ENCODE assay signal across 11 cellular contexts in genomic region chrX:115268421-115268820, GRCh38. TPM values are rescaled to one million over a fixed set of nuclear protein-coding genes. Genes with fewer than 3 reads are reported as not detected.
DNase-seq lines count a peak whose midpoint lies in the region; ATAC-seq and TF ChIP-seq lines count a peak whose summit lies in the region.
"Had no signal": no experiment of that assay in that cellular context is flagged by ENCODE, and none has a peak within 500 bp of the region (broad histone marks: within the 10 kb centered on the region; RNA-seq: fewer than 3 reads in every experiment).

No MANE protein-coding gene starts in this region.

- no peak overlapping the region for H2BK15ac ChIP-seq in mesenchymal stem cell (ENCODE audit: low read depth, poor library complexity, severe bottlenecking)

- H3K4me3 ChIP-seq in KMS-11 (IDR thresholded peaks at IDR 0.05; ENCODE audit: insufficient read depth, low read depth, low read length) = no peak overlapping the region
- no peak overlapping the region for H3K4me3 ChIP-seq in colonic mucosa
- H3K4me3 ChIP-seq in osteoblast (ENCODE audit: insufficient read depth, low read length) = no peak overlapping the region
- no peak overlapping the region for H3K4me3 ChIP-seq in mesenchymal stem cell (ENCODE audit: insufficient read depth in 1 of 2, low read depth in 1 of 2, low read length in 2 of 2)

- no peak overlapping the region for H2AK5ac ChIP-seq in mesenchymal stem cell (ENCODE audit: low read length, severe bottlenecking)

- no peaks in the 10 kb centered on the region for H3K27me3 ChIP-seq in KMS-11 (ENCODE audit: insufficient read depth, low read depth)
- H3K27me3 ChIP-seq in colonic mucosa = no peaks in the 10 kb centered on the region
- peaks cover 17% of the 10 kb centered on the region for H3K27me3 ChIP-seq in osteoblast (ENCODE audit: insufficient read depth, low read length)
- H3K27me3 ChIP-seq in mesenchymal stem cell (ENCODE audit: control insufficient read depth in 1 of 2, insufficient read depth in 1 of 2, low read length in 2 of 2) = peaks cover 0 to 8% of the 10 kb centered on the region in 2 experiments

- H3K36me3 ChIP-seq in KMS-11 (ENCODE audit: insufficient read depth) (no peaks in the 10 kb centered on the region), colonic mucosa (no peaks in the 10 kb centered on the region), osteoblast (ENCODE audit: insufficient read depth, low read length) (no peaks in the 10 kb centered on the region), mesenchymal stem cell (ENCODE audit: control insufficient read depth in 1 of 2, insufficient read depth in 2 of 2, low read depth in 1 of 2, low read length in 2 of 2) (no peaks in the 10 kb centered on the region)

- H2BK120ac ChIP-seq in mesenchymal stem cell (ENCODE audit: low read depth, low read length) = no peak overlapping the region

- DNase-seq in NCI-H1417 (lab: John Stamatoyannopoulos, UW) (peak in 2 of 3 experiments; percentile 9 to 21), NCI-H1417 treated with DMSO at 0.1 percent for 48 hours (lab: John Stamatoyannopoulos, UW) (no peak), colonic mucosa (no peak), osteoblast (ENCODE audit: insufficient read length, low spot score, missing footprints) (no peak), mesenchymal stem cell (no peak), NOMO-1 (lab: John Stamatoyannopoulos, UW; ENCODE audit: unreplicated experiment in 2 of 2) (no peak)
- DNase-seq: activated T-cell treated with anti-CD3 and anti-CD28 coated beads, Interleukin-2, amount 50 U/mL, for 48 hours; effector CD8-positive, alpha-beta T cell had no signal

- H3K27ac ChIP-seq in KMS-11 (no peak overlapping the region), colonic mucosa (no peak overlapping the region), osteoblast (ENCODE audit: low read depth, low read length) (no peak overlapping the region), mesenchymal stem cell (ENCODE audit: low read length, poor library complexity, severe bottlenecking) (no peak overlapping the region)

- H3K18ac ChIP-seq in mesenchymal stem cell (ENCODE audit: low read depth in 1 of 2, low read length in 2 of 2) = no peak overlapping the region

- H3K4me2 ChIP-seq in KMS-11 = no peak overlapping the region
- no peak overlapping the region for H3K4me2 ChIP-seq in osteoblast (ENCODE audit: insufficient read depth, low read length)
- no peak overlapping the region for H3K4me2 ChIP-seq in mesenchymal stem cell (ENCODE audit: low read length, poor library complexity, severe bottlenecking)

- H3K4ac ChIP-seq in mesenchymal stem cell (ENCODE audit: low read depth in 1 of 2, low read length in 2 of 2) = no peak overlapping the region

- no peak overlapping the region for H3K14ac ChIP-seq in mesenchymal stem cell (ENCODE audit: low read length in 2 of 2)

- H3K9ac ChIP-seq in KMS-11 = no peak overlapping the region
- H3K9ac ChIP-seq in colonic mucosa (ENCODE audit: low read depth in 2 of 2, low read length in 2 of 2) = no peak overlapping the region
- no peak overlapping the region for H3K9ac ChIP-seq in mesenchymal stem cell (ENCODE audit: low read length)

- H3K79me2 ChIP-seq in KMS-11 (ENCODE audit: insufficient read depth, low read depth) = no peaks in the 10 kb centered on the region
- no peaks in the 10 kb centered on the region for H3K79me2 ChIP-seq in osteoblast (ENCODE audit: insufficient read depth, low read length)

- no peak for ATAC-seq in HG03521 (IDR thresholded peaks at IDR 0.05; ENCODE audit: unreplicated experiment)

- 0 out of 2 replicates have a peak, but pooled peaks have one; percentile 25 for TF ChIP-seq CTCF in KMS-11 (conservative IDR thresholded peaks at IDR 0.05; ENCODE audit: low read depth, low read length)
- peak; percentile 21 for TF ChIP-seq CTCF in colonic mucosa (IDR thresholded peaks at IDR 0.05)
- TF ChIP-seq CTCF in osteoblast (IDR thresholded peaks at IDR 0.05; ENCODE audit: extremely low read depth, low read depth, low read length) = peak; percentile 35

- H3K4me1 ChIP-seq in KMS-11 (ENCODE audit: low read depth, poor library complexity, severe bottlenecking) (no peaks in the 10 kb centered on the region), colonic mucosa (no peaks in the 10 kb centered on the region), osteoblast (ENCODE audit: insufficient read depth, low read length) (no peaks in the 10 kb centered on the region), mesenchymal stem cell (ENCODE audit: control insufficient read depth, insufficient read depth, low read depth, low read length) (no peaks in the 10 kb centered on the region)

- WGBS in mesenchymal stem cell = 57% methylated on average over 3 of the region's 3 CpGs

- H4K8ac ChIP-seq in mesenchymal stem cell (ENCODE audit: low read length) = no peak overlapping the region

- intact Hi-C loops in colonic mucosa (cut with DNase I) = no loop called here

- H2BK12ac ChIP-seq in mesenchymal stem cell (ENCODE audit: low read length in 2 of 2) = no peak overlapping the region

- no peak overlapping the region for H4K91ac ChIP-seq in mesenchymal stem cell (ENCODE audit: low read length)

- H3K9me3 ChIP-seq in colonic mucosa = no peaks in the 10 kb centered on the region
- H3K9me3 ChIP-seq in osteoblast (ENCODE audit: low read depth, low read length) = no peaks in the 10 kb centered on the region
- H3K9me3 ChIP-seq in mesenchymal stem cell (ENCODE audit: control insufficient read depth, low read length) = no peaks in the 10 kb centered on the region

- H4K20me1 ChIP-seq in KMS-11 (ENCODE audit: insufficient read depth) (no peaks in the 10 kb centered on the region), osteoblast (ENCODE audit: insufficient read depth, low read length) (no peaks in the 10 kb centered on the region)

- no peaks in the 10 kb centered on the region for H3K79me1 ChIP-seq in mesenchymal stem cell (replicated peaks; ENCODE audit: low read length, poor library complexity, severe bottlenecking)

- H2AFZ ChIP-seq in KMS-11 (ENCODE audit: low read depth) (no peak overlapping the region), osteoblast (ENCODE audit: low read length) (no peak overlapping the region), mesenchymal stem cell (ENCODE audit: low read depth, low read length) (no peak overlapping the region)

- H2BK5ac ChIP-seq in mesenchymal stem cell (ENCODE audit: low read depth, low read length, poor library complexity, severe bottlenecking) = no peak overlapping the region

- H3K23ac ChIP-seq in mesenchymal stem cell (ENCODE audit: low read length in 2 of 2) = no peak overlapping the region

RNA-seq across cellular contexts. Expression of gene LUZP4, which starts 21.1 kb away (rescaled TPM):
- total RNA-seq in colonic mucosa = not detected
- not detected in 2 replicates for total RNA-seq in osteoblast
- polyA plus RNA-seq in mesenchymal stem cell (2013, experiment 1 of 2) = not detected
- polyA plus RNA-seq in mesenchymal stem cell (2013, experiment 2 of 2) = not detected
- total RNA-seq: temporal lobe had no signal

RNA-seq across cellular contexts. Expression of gene LRCH2, which starts 34.5 kb away (rescaled TPM):
- 1 to 10 TPM in 1 of 2 donors, under 1 TPM in 1; 0.44 to 2.7 TPM for total RNA-seq in colonic mucosa
- 2.1 and 2.5 TPM in 2 replicates for total RNA-seq in osteoblast
- 7.1 TPM for polyA plus RNA-seq in mesenchymal stem cell (2013, experiment 1 of 2)
- polyA plus RNA-seq in mesenchymal stem cell (2013, experiment 2 of 2) = 7.3 TPM

Comparison
In these comparisons a context has a peak if more than half of its experiments do, and no peak if none do; other contexts are left out.
1. DNase-seq: peak in NCI-H1417 (2 of 3); none in NCI-H1417 treated with DMSO at 0.1 percent for 48 hours (single experiment), colonic mucosa (single experiment), osteoblast (single experiment), mesenchymal stem cell (single experiment) and NOMO-1 (0 of 2).
2. Peak in every context shown above with its lines, with median percentiles within 50 percentile points of each other: CTCF ChIP-seq.